ENCODE assay signal across 1 cellular context in genomic region chr1:170618418-170618817, GRCh38.
TF ChIP-seq lines count a peak whose summit lies in the region.

No MANE protein-coding gene starts in this region.

TF ChIP-seq in K562, 482 proteins besides CTCF, POLR2A, EP300 and RAD21:
- TF ChIP-seq, protein P1, sequence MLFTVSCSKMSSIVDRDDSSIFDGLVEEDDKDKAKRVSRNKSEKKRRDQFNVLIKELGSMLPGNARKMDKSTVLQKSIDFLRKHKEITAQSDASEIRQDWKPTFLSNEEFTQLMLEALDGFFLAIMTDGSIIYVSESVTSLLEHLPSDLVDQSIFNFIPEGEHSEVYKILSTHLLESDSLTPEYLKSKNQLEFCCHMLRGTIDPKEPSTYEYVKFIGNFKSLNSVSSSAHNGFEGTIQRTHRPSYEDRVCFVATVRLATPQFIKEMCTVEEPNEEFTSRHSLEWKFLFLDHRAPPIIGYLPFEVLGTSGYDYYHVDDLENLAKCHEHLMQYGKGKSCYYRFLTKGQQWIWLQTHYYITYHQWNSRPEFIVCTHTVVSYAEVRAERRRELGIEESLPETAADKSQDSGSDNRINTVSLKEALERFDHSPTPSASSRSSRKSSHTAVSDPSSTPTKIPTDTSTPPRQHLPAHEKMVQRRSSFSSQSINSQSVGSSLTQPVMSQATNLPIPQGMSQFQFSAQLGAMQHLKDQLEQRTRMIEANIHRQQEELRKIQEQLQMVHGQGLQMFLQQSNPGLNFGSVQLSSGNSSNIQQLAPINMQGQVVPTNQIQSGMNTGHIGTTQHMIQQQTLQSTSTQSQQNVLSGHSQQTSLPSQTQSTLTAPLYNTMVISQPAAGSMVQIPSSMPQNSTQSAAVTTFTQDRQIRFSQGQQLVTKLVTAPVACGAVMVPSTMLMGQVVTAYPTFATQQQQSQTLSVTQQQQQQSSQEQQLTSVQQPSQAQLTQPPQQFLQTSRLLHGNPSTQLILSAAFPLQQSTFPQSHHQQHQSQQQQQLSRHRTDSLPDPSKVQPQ (CRISPR knock-in tag; IDR thresholded peaks at IDR 0.05; ENCODE audit: borderline replicate concordance), result no peak
- TF ChIP-seq STAT5A (IDR thresholded peaks at IDR 0.05; ENCODE audit: borderline replicate concordance, low read length) (no peak), PHF8 (IDR thresholded peaks at IDR 0.05; ENCODE audit: borderline replicate concordance, low read length) (no peak), ZC3H8 (IDR thresholded peaks at IDR 0.05) (no peak), HOXB6 (CRISPR knock-in tag; IDR thresholded peaks at IDR 0.05; ENCODE audit: borderline replicate concordance) (no peak), ARHGAP35 (IDR thresholded peaks at IDR 0.05; ENCODE audit: partially characterized antibody) (no peak), RREB1 (CRISPR knock-in tag; IDR thresholded peaks at IDR 0.05) (no peak), ZNF551 (CRISPR knock-in tag; IDR thresholded peaks at IDR 0.05) (no peak), NRF1 (conservative IDR thresholded peaks at IDR 0.05 in 1 of 2, IDR thresholded peaks at IDR 0.05 in 1 of 2) (no peak), ARID1B (IDR thresholded peaks at IDR 0.05) (no peak), PCBP1 (IDR thresholded peaks at IDR 0.05; ENCODE audit: low read depth, low read length, poor library complexity, severe bottlenecking) (no peak), KLF10 (CRISPR knock-in tag; IDR thresholded peaks at IDR 0.05) (no peak), MTF1 (CRISPR knock-in tag; IDR thresholded peaks at IDR 0.05; ENCODE audit: borderline replicate concordance) (no peak), RHOXF2B (CRISPR knock-in tag; conservative IDR thresholded peaks at IDR 0.05) (no peak), SAFB (IDR thresholded peaks at IDR 0.05; ENCODE audit: borderline replicate concordance, low read depth, low read length) (no peak), FOXO4 (CRISPR knock-in tag; IDR thresholded peaks at IDR 0.05) (no peak), EP400 (IDR thresholded peaks at IDR 0.05) (no peak), CREM (IDR thresholded peaks at IDR 0.05; ENCODE audit: low read depth) (no peak), EHMT2 (IDR thresholded peaks at IDR 0.05) (no peak)
- TF ChIP-seq, protein P2, sequence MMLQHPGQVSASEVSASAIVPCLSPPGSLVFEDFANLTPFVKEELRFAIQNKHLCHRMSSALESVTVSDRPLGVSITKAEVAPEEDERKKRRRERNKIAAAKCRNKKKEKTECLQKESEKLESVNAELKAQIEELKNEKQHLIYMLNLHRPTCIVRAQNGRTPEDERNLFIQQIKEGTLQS (IDR thresholded peaks at IDR 0.05), result no peak
- TF ChIP-seq, protein P2 (CRISPR knock-in tag; conservative IDR thresholded peaks at IDR 0.05), result no peak
